23 cellular contexts compared by ENCODE assay signal in the genomic region with DNA sequence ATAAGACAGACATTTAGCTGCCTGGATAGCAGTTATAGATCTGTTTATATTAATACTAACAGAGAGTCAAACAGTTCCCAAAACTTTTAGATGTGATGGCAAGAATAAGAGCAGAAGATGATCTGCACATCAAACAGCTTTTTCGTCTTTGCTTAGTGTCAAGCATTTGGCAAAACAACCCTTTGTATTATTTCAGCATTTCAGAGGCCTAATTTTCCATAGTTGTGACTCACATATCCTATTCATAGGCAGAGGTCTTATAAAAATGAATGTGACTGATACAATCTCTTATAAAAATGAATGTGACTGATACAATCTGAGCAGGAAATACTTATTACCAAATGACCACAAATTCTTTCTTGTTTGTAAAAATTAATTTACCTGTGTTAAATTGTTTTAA.
"Had no signal": no experiment of that assay in that cellular context is flagged by ENCODE, and none has a peak within 500 bp of the region (broad histone marks: within the 10 kb centered on the region; RNA-seq: fewer than 3 reads in every experiment).

No MANE protein-coding gene starts in this region.

- H2AFZ ChIP-seq: hepatocyte had no signal

- H3K4me3 ChIP-seq: hepatocyte, left ventricle myocardium inferior, lung, mucosa of descending colon, ovary, prostate gland, spleen, suprapubic skin, thoracic aorta, tibial artery, upper lobe of right lung had no signal

- DNase-seq: islet precursor cell; left ventricle myocardium inferior; midbrain; mucosa of descending colon; naive thymus-derived CD4-positive, alpha-beta T cell; ovary; retina; right cardiac atrium; small intestine; spleen; stimulated activated CD4-positive, alpha-beta T cell treated with anti-CD3 and anti-CD28 coated beads, Interleukin-4, amount 100 ng/mL, for 24 hours; stimulated activated naive CD4-positive, alpha-beta T cell; tibial artery; trophoblast cell; upper lobe of right lung had no signal

- H3K79me2 ChIP-seq: hepatocyte had no signal

- H3K36me3 ChIP-seq: left ventricle myocardium inferior, ovary, prostate gland, spleen, suprapubic skin, thoracic aorta, tibial artery, upper lobe of right lung had no signal

- H3K27me3 ChIP-seq: hepatocyte, ovary, spleen, suprapubic skin, tibial artery, upper lobe of right lung had no signal

- H3K4me1 ChIP-seq: prostate gland, spleen, suprapubic skin, tibial artery, upper lobe of right lung had no signal

- ATAC-seq: mucosa of descending colon; naive thymus-derived CD4-positive, alpha-beta T cell; natural killer cell treated with Interleukin-12 subunit alpha and Interleukin-12 subunit beta and Interleukin-15 and Interleukin-18, amount 100 ng/mL, for 72 hours; right cardiac atrium; sciatic nerve; stimulated activated effector memory CD8-positive, alpha-beta T cell treated with anti-CD3 and anti-CD28 coated beads, Interleukin-12 subunit alpha, Interleukin-12 subunit beta, amount 100 ng/mL, for 72 hours; upper lobe of right lung had no signal

- H3K9me3 ChIP-seq: left ventricle myocardium inferior, mucosa of descending colon, ovary, prostate gland, spleen, suprapubic skin, thoracic aorta, tibial artery, upper lobe of right lung had no signal

- H3K27ac ChIP-seq: hepatocyte, left ventricle myocardium inferior, ovary, prostate gland, spleen, suprapubic skin, thoracic aorta, tibial artery, upper lobe of right lung had no signal

- H3K4me2 ChIP-seq: hepatocyte had no signal
